ENCODE assay signal across 24 cellular contexts in genomic region chr12:24915501-24915900, GRCh38.
"Had no signal": no experiment of that assay in that cellular context is flagged by ENCODE, and none has a peak within 500 bp of the region (broad histone marks: within the 10 kb centered on the region; RNA-seq: fewer than 3 reads in every experiment).

No MANE protein-coding gene starts in this region.

- H3K36me3 ChIP-seq: colonic mucosa, esophagus squamous epithelium, gastrocnemius medialis, heart right ventricle, left lung, lower lobe of right lung had no signal

- H3K9me3 Mint-ChIP-seq: natural killer cell had no signal

- DNase-seq: colonic mucosa; dermis blood vessel endothelial cell; dorsolateral prefrontal cortex; effector CD4-positive, alpha-beta T cell; effector memory CD4-positive, alpha-beta T cell; erythroblast; esophagus squamous epithelium; foreskin fibroblast; foreskin melanocyte; gastrocnemius medialis; glutamatergic neuron; head of caudate nucleus; heart right ventricle; hippocampal formation; left cardiac atrium; left lung; left ventricle myocardium superior; lower lobe of right lung; mesenchymal stem cell; midbrain; naive thymus-derived CD4-positive, alpha-beta T cell; natural killer cell had no signal

- H3K4me3 ChIP-seq: colonic mucosa, dorsolateral prefrontal cortex, esophagus squamous epithelium, gastrocnemius medialis, heart right ventricle, left lung, lower lobe of right lung had no signal

- H3K36me3 Mint-ChIP-seq: natural killer cell had no signal

- H3K9me3 ChIP-seq: colonic mucosa, esophagus squamous epithelium, gastrocnemius medialis, heart right ventricle, left lung, lower lobe of right lung had no signal

- ATAC-seq: esophagus mucosa; gastrocnemius medialis; heart right ventricle; left cardiac atrium; left lung; left ventricle myocardium superior; naive thymus-derived CD4-positive, alpha-beta T cell; natural killer cell had no signal

- H3K27me3 ChIP-seq: colonic mucosa, dorsolateral prefrontal cortex, esophagus squamous epithelium, gastrocnemius medialis, heart right ventricle, left lung had no signal

- H3K27ac Mint-ChIP-seq: naive thymus-derived CD4-positive, alpha-beta T cell; natural killer cell had no signal

- H3K4me1 Mint-ChIP-seq: natural killer cell had no signal

- H3K27ac ChIP-seq: colonic mucosa, dorsolateral prefrontal cortex, epithelial cell of prostate, esophagus squamous epithelium, gastrocnemius medialis, heart right ventricle, left lung, lower lobe of right lung had no signal

- H3K4me3 Mint-ChIP-seq: naive thymus-derived CD4-positive, alpha-beta T cell; natural killer cell had no signal

- H3K4me1 ChIP-seq: colonic mucosa, esophagus squamous epithelium, gastrocnemius medialis, left lung, lower lobe of right lung had no signal
